Comparison of ENCODE assay signal across 8 cellular contexts in the genomic region with DNA sequence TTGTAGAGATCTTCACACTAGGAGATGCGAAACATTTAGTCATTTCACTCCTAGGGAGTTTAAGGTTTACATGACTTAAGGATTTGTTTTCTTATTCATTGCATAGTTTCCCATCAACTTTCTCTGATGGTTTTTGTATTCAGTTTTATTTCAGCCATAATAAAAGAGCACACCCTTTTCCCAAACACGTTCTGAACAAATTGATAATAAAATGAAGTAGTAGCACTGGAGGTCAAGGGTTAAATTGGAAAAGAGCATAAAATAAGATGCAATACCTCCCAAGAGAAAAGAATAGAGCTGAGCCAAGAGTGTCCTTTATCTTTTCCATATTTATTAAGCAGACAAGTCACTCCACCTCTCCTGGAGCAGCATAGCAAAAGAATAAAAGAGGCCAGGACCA.
"Had no signal": no experiment of that assay in that cellular context is flagged by ENCODE, and none has a peak within 500 bp of the region (broad histone marks: within the 10 kb centered on the region; RNA-seq: fewer than 3 reads in every experiment).

No MANE protein-coding gene starts in this region.

- ATAC-seq: GM12878 had no signal

- DNase-seq: GDM1, GF-D8 had no signal

- H3K4me3 ChIP-seq: GM12878 had no signal

- FAIRE-seq: G401.6, GM12878, GM12891, GM12892, GM18507, GM19239 had no signal
